ENCODE assay signal across 10 cellular contexts in the genomic region with DNA sequence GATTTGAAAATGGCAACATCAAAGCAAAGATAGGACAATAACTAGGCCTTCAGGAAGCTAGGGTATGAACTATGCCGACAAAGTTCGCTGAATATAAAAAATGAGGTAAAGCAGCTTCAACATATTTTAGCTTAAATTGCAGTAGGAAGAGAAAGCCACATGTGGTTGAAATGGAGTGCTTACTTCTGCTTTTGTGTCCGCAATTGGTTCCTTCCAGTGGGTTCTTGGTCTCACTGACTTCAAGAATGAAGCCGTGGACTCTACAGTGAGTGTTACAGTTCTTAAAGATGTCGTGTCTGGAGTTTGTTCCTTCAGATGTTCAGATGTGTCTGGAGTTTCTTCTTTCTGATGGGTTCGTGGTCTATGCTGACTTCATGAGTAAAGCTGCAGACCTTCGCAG.
A peak's percentile ranks its signal among the peaks of the same experiment; 100 is the strongest.
DNase-seq lines count a peak whose midpoint lies in the region; ATAC-seq and TF ChIP-seq lines count a peak whose summit lies in the region.
"Had no signal": no experiment of that assay in that cellular context is flagged by ENCODE, and none has a peak within 500 bp of the region (broad histone marks: within the 10 kb centered on the region; RNA-seq: fewer than 3 reads in every experiment).

No MANE protein-coding gene starts in this region.

- TF ChIP-seq CTCF in omental fat pad (IDR thresholded peaks at IDR 0.05) = no peak

- intact Hi-C loops in left cardiac atrium (cut with DNase I) = no loop called here

- ATAC-seq in GM19023 (IDR thresholded peaks at IDR 0.05; ENCODE audit: unreplicated experiment) (peak; percentile 94), HG02571 (IDR thresholded peaks at IDR 0.05; ENCODE audit: unreplicated experiment) (peak; percentile 88), HG03442 (IDR thresholded peaks at IDR 0.05; ENCODE audit: unreplicated experiment) (peak; percentile 91), omental fat pad (ENCODE audit: low FRiP score) (no peak), left cardiac atrium (no peak)
- ATAC-seq: activated naive CD4-positive, alpha-beta T cell treated with anti-CD3 and anti-CD28 coated beads, Interleukin-2, amount 50 U/mL, for 72 hours had no signal

- DNase-seq in medulla oblongata (ENCODE audit: extremely low spot score) = peak; percentile 40
- no peak for DNase-seq in omental fat pad (ENCODE audit: low spot score)
- DNase-seq in GM03348 (ENCODE audit: low spot score) = no peak
- DNase-seq in left cardiac atrium = no peak
- DNase-seq in DMS79 (lab: John Stamatoyannopoulos, UW) = no peak
- DNase-seq: GOT3 had no signal

Comparison
In these comparisons a context has a peak if more than half of its experiments do, and no peak if none do; other contexts are left out.
1. ATAC-seq: peak in GM19023 (single experiment), HG02571 (single experiment) and HG03442 (single experiment); none in omental fat pad (single experiment) and left cardiac atrium (0 of 2).